ENCODE assay signal across 1 cellular context in genomic region chr13:112752211-112752610, GRCh38.
TF ChIP-seq lines count a peak whose summit lies in the region.

No MANE protein-coding gene starts in this region.

TF ChIP-seq in GM23338, 12 proteins besides CTCF, POLR2A, EP300 and RAD21 (continued from another document):
- no peak for TF ChIP-seq ZNF114 (CRISPR knock-in tag; IDR thresholded peaks at IDR 0.05)
- TF ChIP-seq POLR2AphosphoS5 (IDR thresholded peaks at IDR 0.05; ENCODE audit: low read depth): no peak
- TF ChIP-seq STAT1 (IDR thresholded peaks at IDR 0.05; ENCODE audit: unreplicated experiment): no peak
- no peak for TF ChIP-seq EZH2phosphoT487 (IDR thresholded peaks at IDR 0.05; ENCODE audit: unreplicated experiment)
- no peak for TF ChIP-seq REST (IDR thresholded peaks at IDR 0.05; ENCODE audit: unreplicated experiment)
